18 cellular contexts compared by ENCODE assay signal in genomic region chr10:4020651-4021050, GRCh38.
DNase-seq lines count a peak whose midpoint lies in the region; ATAC-seq, FAIRE-seq and TF ChIP-seq lines count a peak whose summit lies in the region.
"Had no signal": no experiment of that assay in that cellular context is flagged by ENCODE, and none has a peak within 500 bp of the region (broad histone marks: within the 10 kb centered on the region; RNA-seq: fewer than 3 reads in every experiment).

No MANE protein-coding gene starts in this region.

- peak; percentile 4 for FAIRE-seq in endothelial cell of umbilical vein (lab: Jason Lieb, UNC)
- FAIRE-seq: A204.1, D721Med, H54 had no signal

- CTCF ChIA-PET in endothelial cell of umbilical vein (lab: Charles Lee), result no interaction called here

- no peaks in the 10 kb centered on the region for H3K9me1 ChIP-seq in endothelial cell of umbilical vein (replicated peaks; ENCODE audit: control insufficient read depth, extremely low read depth, insufficient read depth, low read length)

- no peak overlapping the region for H2AFZ ChIP-seq in DND-41 (ENCODE audit: low read depth, low read length)
- no peak overlapping the region for H2AFZ ChIP-seq in endothelial cell of umbilical vein (ENCODE audit: low read depth, low read length)
- H2AFZ ChIP-seq: GM23338 had no signal

- no peaks in the 10 kb centered on the region for H4K20me1 ChIP-seq in DND-41 (ENCODE audit: insufficient read depth, low read length)
- H4K20me1 ChIP-seq in endothelial cell of umbilical vein (replicated peaks; ENCODE audit: control insufficient read depth, extremely low read depth, insufficient read depth, low read length), result no peaks in the 10 kb centered on the region

- H3K9me3 ChIP-seq in DND-41 (ENCODE audit: insufficient read depth, low read length, severe bottlenecking) (no peaks in the 10 kb centered on the region), endothelial cell of umbilical vein (replicated peaks; ENCODE audit: control insufficient read depth, insufficient read depth, low read length) (no peaks in the 10 kb centered on the region)
- H3K9me3 ChIP-seq: BE2C, Caco-2 had no signal

- H3K36me3 ChIP-seq in DND-41 (ENCODE audit: insufficient read depth, low read length) (no peaks in the 10 kb centered on the region), endothelial cell of umbilical vein (ENCODE audit: control insufficient read depth in 2 of 2, extremely low read depth in 1 of 2, insufficient read depth in 2 of 2, low read length in 2 of 2) (no peaks in the 10 kb centered on the region)
- H3K36me3 ChIP-seq: BE2C had no signal

- H3K4me3 ChIP-seq in DND-41 (ENCODE audit: low read depth in 1 of 2, low read length in 2 of 2) (no peak overlapping the region), endothelial cell of umbilical vein (replicated peaks in 1 of 3; ENCODE audit: insufficient read depth in 1 of 3, low read depth in 1 of 3, low read length in 3 of 3) (no peak overlapping the region)
- H3K4me3 ChIP-seq: GM23338 had no signal

- peak; percentile 89 for ATAC-seq in DND-41 (ENCODE audit: insufficient read depth, low read depth)
- ATAC-seq in stimulated activated naive B cell treated with anti-CD40 and anti-IgM and Interleukin-4, amounts not matched to agents 10 μg/mL and 1 μg/mL and 100 μg/mL, for 72 hours (replicated peaks), result no peak
- no peak for ATAC-seq in activated T-helper 17 cell treated with anti-CD3 and anti-CD28 coated beads, Interleukin-2, amount 50 U/mL, for 72 hours (replicated peaks)
- ATAC-seq: GM23338 had no signal

- no peak for TF ChIP-seq CTCF in DND-41 (IDR thresholded peaks at IDR 0.05; ENCODE audit: borderline replicate concordance, extremely low read depth, low read length, poor library complexity, severe bottlenecking)
- TF ChIP-seq CTCF in endothelial cell of umbilical vein (IDR thresholded peaks at IDR 0.05; ENCODE audit: extremely low read depth in 1 of 2, insufficient read depth in 1 of 2, low read depth in 1 of 2, low read length in 2 of 2), result no peak

- no TSS peak for BruUV-seq in endothelial cell of umbilical vein (replicated peaks; lab: Mats Ljungman, UMichigan)

- no peak for TF ChIP-seq POLR2A in endothelial cell of umbilical vein (IDR thresholded peaks at IDR 0.05; ENCODE audit: low read depth, low read length)

- H3K4me2 ChIP-seq in DND-41 (ENCODE audit: insufficient read depth, low read length), result no peak overlapping the region
- H3K4me2 ChIP-seq in endothelial cell of umbilical vein (ENCODE audit: insufficient read depth, low read length), result no peak overlapping the region
- H3K4me2 ChIP-seq: GM23338 had no signal

- H3K27ac Mint-ChIP-seq in stimulated activated naive B cell treated with anti-CD40 and anti-IgM and Interleukin-4, amounts not matched to agents 10 μg/mL and 1 μg/mL and 100 μg/mL, for 72 hours, result peak overlapping the region; percentile 20
- H3K27ac Mint-ChIP-seq in activated T-helper 17 cell treated with anti-CD3 and anti-CD28 coated beads, Interleukin-2, amount 50 U/mL, for 72 hours, result no peak overlapping the region
- H3K27ac Mint-ChIP-seq: CD4-positive, alpha-beta T cell; GM23338 had no signal

- H3K9me3 Mint-ChIP-seq in stimulated activated naive B cell treated with anti-CD40 and anti-IgM and Interleukin-4, amounts not matched to agents 10 μg/mL and 1 μg/mL and 100 μg/mL, for 72 hours, result peaks cover 6 to 8% of the 10 kb centered on the region in 2 donors
- no peaks in the 10 kb centered on the region for H3K9me3 Mint-ChIP-seq in activated T-helper 17 cell treated with anti-CD3 and anti-CD28 coated beads, Interleukin-2, amount 50 U/mL, for 72 hours
- H3K9me3 Mint-ChIP-seq: CD4-positive, alpha-beta T cell; GM23338 had no signal

- dilution Hi-C loops in endothelial cell of umbilical vein (cut with MboI; ENCODE audit: extremely low pct_ligation_motif_present, low sequenced_read_pairs), result no loop called here

- peaks cover 14 to 28% of the 10 kb centered on the region in 2 donors for H3K4me1 Mint-ChIP-seq in stimulated activated naive B cell treated with anti-CD40 and anti-IgM and Interleukin-4, amounts not matched to agents 10 μg/mL and 1 μg/mL and 100 μg/mL, for 72 hours
- peaks cover 6% of the 10 kb centered on the region for H3K4me1 Mint-ChIP-seq in activated T-helper 17 cell treated with anti-CD3 and anti-CD28 coated beads, Interleukin-2, amount 50 U/mL, for 72 hours

- H3K27me3 Mint-ChIP-seq in stimulated activated naive B cell treated with anti-CD40 and anti-IgM and Interleukin-4, amounts not matched to agents 10 μg/mL and 1 μg/mL and 100 μg/mL, for 72 hours, result no peaks in the 10 kb centered on the region
- no peaks in the 10 kb centered on the region for H3K27me3 Mint-ChIP-seq in activated T-helper 17 cell treated with anti-CD3 and anti-CD28 coated beads, Interleukin-2, amount 50 U/mL, for 72 hours
- H3K27me3 Mint-ChIP-seq: CD4-positive, alpha-beta T cell had no signal

- no peak overlapping the region for H3K4me3 Mint-ChIP-seq in stimulated activated naive B cell treated with anti-CD40 and anti-IgM and Interleukin-4, amounts not matched to agents 10 μg/mL and 1 μg/mL and 100 μg/mL, for 72 hours
- H3K4me3 Mint-ChIP-seq in activated T-helper 17 cell treated with anti-CD3 and anti-CD28 coated beads, Interleukin-2, amount 50 U/mL, for 72 hours, result no peak overlapping the region
- H3K4me3 Mint-ChIP-seq: CD4-positive, alpha-beta T cell; GM23338 had no signal

- H3K27me3 ChIP-seq in DND-41 (ENCODE audit: insufficient read depth, low read length, poor library complexity) (no peaks in the 10 kb centered on the region), endothelial cell of umbilical vein (ENCODE audit: control insufficient read depth in 2 of 2, insufficient read depth in 2 of 2, low read length in 2 of 2) (no peaks in the 10 kb centered on the region)
- H3K27me3 ChIP-seq: BE2C had no signal

- DNase-seq in DND-41 (peak; percentile 56), LHCN-M2 (ENCODE audit: low read depth) (peak; percentile 14), endothelial cell of umbilical vein (ENCODE audit: low read depth, low spot score) (no peak), cerebellar cortex (ENCODE audit: low spot score) (no peak)
- DNase-seq in stimulated activated naive B cell treated with anti-CD40 and anti-IgM and Interleukin-4, amounts not matched to agents 10 μg/mL and 1 μg/mL and 100 μg/mL, for 72 hours, result no peak
- DNase-seq: ACHN; BE2C; Caco-2; CD4-positive, alpha-beta T cell; GDM1; HCEC 1CT had no signal

- intact Hi-C loops in endothelial cell of umbilical vein (cut with micrococcal nuclease), result no loop called here

- H3K79me2 ChIP-seq in DND-41 (ENCODE audit: insufficient read depth, low read length) (no peaks in the 10 kb centered on the region), endothelial cell of umbilical vein (ENCODE audit: control insufficient read depth, insufficient read depth, low read length) (no peaks in the 10 kb centered on the region)

- peak overlapping the region; percentile 36; the same call in 1 of the 2 replicates for H3K27ac ChIP-seq in DND-41 (ENCODE audit: low read length)
- no peak overlapping the region for H3K27ac ChIP-seq in endothelial cell of umbilical vein (ENCODE audit: insufficient read depth, low read depth, low read length)
- H3K27ac ChIP-seq: C4-2B, HL-60 had no signal

- H3K9ac ChIP-seq in DND-41 (ENCODE audit: low read depth, low read length) (no peak overlapping the region), endothelial cell of umbilical vein (replicated peaks; ENCODE audit: extremely low read depth, insufficient read depth, low read length) (no peak overlapping the region)

- H3K4me1 ChIP-seq in DND-41 (ENCODE audit: insufficient read depth, low read length) (peaks cover 23% of the 10 kb centered on the region), endothelial cell of umbilical vein (ENCODE audit: control insufficient read depth, extremely low read depth, insufficient read depth, low read length) (no peaks in the 10 kb centered on the region)

- H3K36me3 Mint-ChIP-seq in stimulated activated naive B cell treated with anti-CD40 and anti-IgM and Interleukin-4, amounts not matched to agents 10 μg/mL and 1 μg/mL and 100 μg/mL, for 72 hours, result peaks cover 0 to 5% of the 10 kb centered on the region in 2 donors
- no peaks in the 10 kb centered on the region for H3K36me3 Mint-ChIP-seq in activated T-helper 17 cell treated with anti-CD3 and anti-CD28 coated beads, Interleukin-2, amount 50 U/mL, for 72 hours (ENCODE audit: low read depth)

- POLR2A ChIA-PET in endothelial cell of umbilical vein (lab: Charles Lee), result no interaction called here

TF ChIP-seq in endothelial cell of umbilical vein, 7 proteins besides CTCF, POLR2A, EP300 and RAD21:
- TF ChIP-seq FOS (IDR thresholded peaks at IDR 0.05; ENCODE audit: borderline replicate concordance, insufficient read depth, low read length) (no peak), MYC (IDR thresholded peaks at IDR 0.05; ENCODE audit: low read depth, low read length) (no peak)

Comparison
In these comparisons a context has a peak if more than half of its experiments do, and no peak if none do; other contexts are left out.
1. DNase-seq: peak in DND-41 (single experiment) and LHCN-M2 (single experiment); none in endothelial cell of umbilical vein (single experiment), stimulated activated naive B cell treated with anti-CD40 and anti-IgM and Interleukin-4, amounts not matched to agents 10 μg/mL and 1 μg/mL and 100 μg/mL, for 72 hours (single experiment) and cerebellar cortex (single experiment).